ENCODE assay signal across 2 cellular contexts in the genomic region with DNA sequence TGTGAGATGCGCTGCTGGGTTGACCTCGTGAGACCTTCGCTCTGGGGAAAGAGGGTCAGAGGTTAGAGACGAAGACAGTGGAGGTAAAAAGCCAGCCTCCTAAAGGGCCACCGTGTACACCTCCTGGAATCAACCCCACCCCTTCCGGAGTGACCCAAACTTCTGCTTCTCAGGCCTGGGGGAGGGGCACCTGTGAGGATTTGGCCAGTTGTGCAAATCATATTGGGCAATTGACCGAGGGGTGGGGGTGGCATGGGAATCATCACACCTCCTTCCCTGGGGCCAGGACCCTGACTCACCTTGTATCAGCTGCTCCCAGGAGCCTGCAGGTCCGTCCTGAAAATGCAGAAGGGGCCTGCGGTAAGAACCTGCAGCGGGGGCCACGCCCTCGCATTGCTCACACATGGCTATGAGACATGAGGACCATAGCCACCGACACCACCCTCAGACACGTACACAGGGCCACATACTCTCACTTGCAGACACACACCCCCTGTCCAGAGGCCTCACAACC.
TF ChIP-seq lines count a peak whose summit lies in the region.

No MANE protein-coding gene starts in this region.

TF ChIP-seq in H1, 55 proteins besides CTCF, POLR2A, EP300 and RAD21 (continued from another document):
- TF ChIP-seq CBX5 (IDR thresholded peaks at IDR 0.05; ENCODE audit: low read depth, low read length) (no peak), MAFK (IDR thresholded peaks at IDR 0.05; ENCODE audit: low read depth, low read length) (no peak), YY1 (IDR thresholded peaks at IDR 0.05; ENCODE audit: low read depth, low read length) (no peak), CTBP2 (IDR thresholded peaks at IDR 0.05; ENCODE audit: borderline replicate concordance, insufficient read depth, insufficient read length, low read length) (no peak), JUN (IDR thresholded peaks at IDR 0.05; ENCODE audit: low read depth, low read length) (no peak), ATF2 (IDR thresholded peaks at IDR 0.05; ENCODE audit: low read length) (no peak), HDAC6 (IDR thresholded peaks at IDR 0.05; ENCODE audit: low read depth, low read length) (no peak), SUZ12 (IDR thresholded peaks at IDR 0.05; ENCODE audit: low read length) (no peak), RFX5 (IDR thresholded peaks at IDR 0.05; ENCODE audit: borderline replicate concordance, low read depth, low read length) (no peak), CBX8 (IDR thresholded peaks at IDR 0.05; ENCODE audit: borderline replicate concordance, low read depth, low read length) (no peak), CHD1 (IDR thresholded peaks at IDR 0.05; ENCODE audit: low read depth, low read length) (no peak), KDM5A (IDR thresholded peaks at IDR 0.05; ENCODE audit: low read length) (no peak), NANOG (IDR thresholded peaks at IDR 0.05; ENCODE audit: insufficient read depth, low read depth, low read length, poor library complexity, severe bottlenecking) (no peak), CREB1 (IDR thresholded peaks at IDR 0.05) (no peak)
- TF ChIP-seq, protein P1, sequence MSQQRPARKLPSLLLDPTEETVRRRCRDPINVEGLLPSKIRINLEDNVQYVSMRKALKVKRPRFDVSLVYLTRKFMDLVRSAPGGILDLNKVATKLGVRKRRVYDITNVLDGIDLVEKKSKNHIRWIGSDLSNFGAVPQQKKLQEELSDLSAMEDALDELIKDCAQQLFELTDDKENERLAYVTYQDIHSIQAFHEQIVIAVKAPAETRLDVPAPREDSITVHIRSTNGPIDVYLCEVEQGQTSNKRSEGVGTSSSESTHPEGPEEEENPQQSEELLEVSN (IDR thresholded peaks at IDR 0.05), result no peak

TF ChIP-seq in GM12891, 5 proteins besides CTCF, POLR2A, EP300 and RAD21 (continued from another document):
- no peak for TF ChIP-seq SPI1 (IDR thresholded peaks at IDR 0.05; ENCODE audit: low read depth, low read length)
TF ChIP-seq in GM12891: peak in this region for 0.
